ENCODE assay signal across 8 cellular contexts in the genomic region with DNA sequence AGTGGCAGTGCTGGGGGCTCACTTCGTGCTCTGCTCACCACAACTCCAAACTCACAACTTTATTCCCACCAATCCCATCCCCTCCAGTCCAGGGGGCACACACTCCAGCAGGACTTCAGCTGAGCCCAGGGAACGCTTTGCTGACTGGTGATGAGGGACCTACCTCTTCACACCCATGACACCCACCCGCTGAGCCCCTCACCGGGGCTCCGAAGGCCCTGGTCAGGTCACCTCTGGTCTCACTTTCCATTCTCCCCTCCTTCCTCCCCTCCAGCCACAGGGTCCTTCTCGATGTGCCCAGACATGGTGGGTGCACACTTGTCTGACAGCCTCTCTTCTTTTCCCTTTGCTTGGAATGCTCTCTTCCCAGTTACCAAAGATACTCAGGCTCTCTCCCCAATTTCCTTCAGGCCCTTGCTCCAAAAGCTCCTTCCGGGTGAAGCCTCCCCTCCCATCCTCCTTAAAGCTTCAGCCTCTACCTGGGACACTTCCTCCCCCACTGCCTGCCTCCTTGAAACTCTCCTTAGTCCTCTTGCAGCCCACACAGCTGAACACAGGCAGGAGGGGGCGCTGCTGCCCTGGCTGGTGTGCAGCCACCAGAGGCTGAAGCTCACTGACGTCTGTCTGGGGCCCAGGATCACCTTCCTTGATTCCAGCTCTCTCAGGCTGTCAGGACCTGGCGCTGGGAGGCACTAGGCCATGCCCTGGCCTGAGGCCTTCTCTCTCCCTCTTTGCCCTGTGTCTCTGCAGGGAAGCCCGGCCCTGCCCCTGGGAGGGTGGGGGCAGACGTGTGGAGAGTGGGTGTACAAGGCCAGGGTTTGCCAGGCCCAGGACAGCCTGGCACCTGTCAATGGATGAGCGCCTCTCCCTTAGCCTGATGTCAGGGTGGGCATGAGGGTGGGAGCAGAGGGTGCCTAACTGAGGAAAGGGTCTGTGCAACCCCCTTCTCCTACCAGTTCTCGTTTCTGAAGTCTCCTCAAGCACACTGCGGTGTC. TPM values are rescaled to one million over a fixed set of nuclear protein-coding genes. Genes with fewer than 3 reads are reported as not detected.
DNase-seq lines count a peak whose midpoint lies in the region; ATAC-seq, FAIRE-seq and TF ChIP-seq lines count a peak whose summit lies in the region.

No MANE protein-coding gene starts in this region.

- H3K9ac ChIP-seq in PC-3 (ENCODE audit: low read length) (no peak overlapping the region), astrocyte (ENCODE audit: low read length) (no peak overlapping the region)

- no peak overlapping the region for H3K27ac Mint-ChIP-seq in astrocyte (ENCODE audit: unreplicated experiment)

- H3K27ac ChIP-seq in PC-3 (ENCODE audit: low read length) (no peak overlapping the region), astrocyte (ENCODE audit: low read depth, low read length) (no peak overlapping the region)
- no peak overlapping the region for H3K27ac ChIP-seq in effector memory CD4-positive, alpha-beta T cell (ENCODE audit: insufficient read depth, low read length, poor library complexity, severe bottlenecking)

- H3K36me3 Mint-ChIP-seq in astrocyte (ENCODE audit: low read depth, unreplicated experiment): peaks cover 2% of the 10 kb centered on the region

- no peaks in the 10 kb centered on the region for H3K79me2 ChIP-seq in PC-3 (ENCODE audit: low read length)
- H3K79me2 ChIP-seq in astrocyte (ENCODE audit: insufficient read depth, low read length): no peaks in the 10 kb centered on the region

- ATAC-seq in PC-3: peak; percentile 95
- ATAC-seq in GM18520 (IDR thresholded peaks at IDR 0.05; ENCODE audit: unreplicated experiment): no peak

- H3K27me3 ChIP-seq in PC-3 (ENCODE audit: low read length) (no peaks in the 10 kb centered on the region), astrocyte (ENCODE audit: insufficient read depth, low read length) (no peaks in the 10 kb centered on the region)
- H3K27me3 ChIP-seq in effector memory CD4-positive, alpha-beta T cell (replicated peaks; ENCODE audit: control insufficient read depth, insufficient read depth, low read length, poor library complexity, severe bottlenecking): no peaks in the 10 kb centered on the region

- CTCF ChIA-PET in GM10248 (lab: Yijun Ruan, JAX) (interaction anchor here (0.6 to 7.6 kb wide), 38 partner anchors 8 to 178 kb away, joined by 3 to 237 read pairs (median 5); a partner anchor contains a TSS), PC-3 (lab: Charles Lee) (interaction anchor here (0.6 to 1.7 kb wide), 6 partner anchors 16 to 104 kb away, joined by 3 to 28 read pairs (median 3); no protein-coding TSS in a partner anchor)

- H3K4me3 Mint-ChIP-seq in astrocyte (ENCODE audit: unreplicated experiment): no peak overlapping the region

- TF ChIP-seq CTCF in GM10248 (IDR thresholded peaks at IDR 0.05; ENCODE audit: control extremely low read depth, extremely low read depth, low read depth, missing control alignments) (peak; percentile 89), PC-3 (conservative IDR thresholded peaks at IDR 0.05; ENCODE audit: low read depth, low read length) (peak; percentile 87), astrocyte (IDR thresholded peaks at IDR 0.05; ENCODE audit: insufficient read depth, low read depth, low read length) (peak; percentile 39)

- no peak overlapping the region for H3K4me2 ChIP-seq in PC-3 (ENCODE audit: low read length)
- H3K4me2 ChIP-seq in astrocyte (ENCODE audit: low read length): no peak overlapping the region

- H3K9me2 ChIP-seq in PC-3 (replicated peaks; ENCODE audit: low read length): no peaks in the 10 kb centered on the region

- no peaks in the 10 kb centered on the region for H3F3A ChIP-seq in PC-3 (ENCODE audit: low read length, unreplicated experiment)

- H2AFZ ChIP-seq in PC-3 (ENCODE audit: low read length) (no peak overlapping the region), astrocyte (ENCODE audit: low read depth, low read length) (no peak overlapping the region)

- H4K20me1 ChIP-seq in PC-3 (ENCODE audit: low read length) (no peaks in the 10 kb centered on the region), astrocyte (ENCODE audit: insufficient read depth, low read length) (peaks cover 14% of the 10 kb centered on the region)

- H3K4me3 ChIP-seq in PC-3 (ENCODE audit: low read length): no peak overlapping the region
- no peak overlapping the region for H3K4me3 ChIP-seq in astrocyte (ENCODE audit: insufficient read depth, low read depth, low read length)
- H3K4me3 ChIP-seq in effector memory CD4-positive, alpha-beta T cell (ENCODE audit: insufficient read depth, low read depth, low read length, poor library complexity, severe bottlenecking): no peak overlapping the region

- peak; percentile 83 for DNase-seq in GM10248 (ENCODE audit: extremely low spot score)
- DNase-seq in HK-2 (ENCODE audit: unreplicated experiment): peak; percentile 33
- peak; percentile 75 for DNase-seq in PC-3
- DNase-seq in astrocyte (ENCODE audit: low read depth): no peak
- DNase-seq in iPS-NIHi11 (ENCODE audit: low spot score): peak; percentile 82
- peak; percentile 56 to 58 for DNase-seq in stimulated activated CD4-positive, alpha-beta T cell treated with anti-CD3 and anti-CD28 coated beads, Interleukin-15, amount 100 ng/mL, for 48 hours (ENCODE audit: low read depth in 2 of 2)
- DNase-seq in effector memory CD4-positive, alpha-beta T cell: no peak

- H3K9me3 Mint-ChIP-seq in astrocyte (ENCODE audit: unreplicated experiment): no peaks in the 10 kb centered on the region

- H3K4me1 ChIP-seq in PC-3 (ENCODE audit: insufficient read depth, low read length) (no peaks in the 10 kb centered on the region), astrocyte (ENCODE audit: insufficient read depth, low read length) (no peaks in the 10 kb centered on the region)
- H3K4me1 ChIP-seq in effector memory CD4-positive, alpha-beta T cell (ENCODE audit: control insufficient read depth, insufficient read depth, low read length, poor library complexity, severe bottlenecking): no peaks in the 10 kb centered on the region

- BruUV-seq in PC-3 (replicated peaks; lab: Mats Ljungman, UMichigan): no TSS peak

- H3K4me1 Mint-ChIP-seq in astrocyte (ENCODE audit: low read depth, unreplicated experiment): peaks cover 10% of the 10 kb centered on the region

- intact Hi-C loops in PC-3 (cut with micrococcal nuclease): loop anchor here (1.0 kb wide), 2 partner anchors 93 to 120 kb away; no protein-coding TSS in a partner anchor

- no peak for FAIRE-seq in astrocyte (lab: Jason Lieb, UNC)

- no peaks in the 10 kb centered on the region for H3K36me3 ChIP-seq in PC-3 (ENCODE audit: low read depth, low read length)
- H3K36me3 ChIP-seq in astrocyte (ENCODE audit: insufficient read depth, low read length): no peaks in the 10 kb centered on the region
- H3K36me3 ChIP-seq in effector memory CD4-positive, alpha-beta T cell (ENCODE audit: control insufficient read depth, insufficient read depth, low read length): no peaks in the 10 kb centered on the region

- no peaks in the 10 kb centered on the region for H3K9me3 ChIP-seq in PC-3 (ENCODE audit: low read length)
- H3K9me3 ChIP-seq in astrocyte (ENCODE audit: insufficient read depth, low read depth, low read length): no peaks in the 10 kb centered on the region
- H3K9me3 ChIP-seq in effector memory CD4-positive, alpha-beta T cell (ENCODE audit: control insufficient read depth, low read length): no peaks in the 10 kb centered on the region

- POLR2A ChIA-PET in GM10248 (lab: Yijun Ruan, JAX) (interaction anchor here (0.6 kb wide), 1 partner anchor 12 kb away, joined by 3 read pairs; no protein-coding TSS in a partner anchor), PC-3 (lab: Charles Lee; ENCODE audit: unreplicated experiment) (no interaction called here)

- H3K27me3 Mint-ChIP-seq in astrocyte (ENCODE audit: low read depth, unreplicated experiment): peaks cover 2% of the 10 kb centered on the region

RNA-seq across cellular contexts. Expression of a gene that starts 1.6 kb away (rescaled TPM):
- total RNA-seq in PC-3 (2014; rRNA removed): 0.58 and 0.69 TPM in 2 replicates
- total RNA-seq in astrocyte: 0.43 and 0.73 TPM in 2 replicates

Comparison
In these comparisons a context has a peak if more than half of its experiments do, and no peak if none do; other contexts are left out.
1. DNase-seq: peak in GM10248 (single experiment), HK-2 (single experiment), PC-3 (single experiment), iPS-NIHi11 (single experiment) and stimulated activated CD4-positive, alpha-beta T cell treated with anti-CD3 and anti-CD28 coated beads, Interleukin-15, amount 100 ng/mL, for 48 hours (2 of 2); none in astrocyte (single experiment) and effector memory CD4-positive, alpha-beta T cell (0 of 3).
2. CTCF ChIP-seq: peak in every context shown above with its lines; median percentile 89 in GM10248; 87 in PC-3; 39 in astrocyte.